12 cellular contexts compared by ENCODE assay signal in the genomic region with DNA sequence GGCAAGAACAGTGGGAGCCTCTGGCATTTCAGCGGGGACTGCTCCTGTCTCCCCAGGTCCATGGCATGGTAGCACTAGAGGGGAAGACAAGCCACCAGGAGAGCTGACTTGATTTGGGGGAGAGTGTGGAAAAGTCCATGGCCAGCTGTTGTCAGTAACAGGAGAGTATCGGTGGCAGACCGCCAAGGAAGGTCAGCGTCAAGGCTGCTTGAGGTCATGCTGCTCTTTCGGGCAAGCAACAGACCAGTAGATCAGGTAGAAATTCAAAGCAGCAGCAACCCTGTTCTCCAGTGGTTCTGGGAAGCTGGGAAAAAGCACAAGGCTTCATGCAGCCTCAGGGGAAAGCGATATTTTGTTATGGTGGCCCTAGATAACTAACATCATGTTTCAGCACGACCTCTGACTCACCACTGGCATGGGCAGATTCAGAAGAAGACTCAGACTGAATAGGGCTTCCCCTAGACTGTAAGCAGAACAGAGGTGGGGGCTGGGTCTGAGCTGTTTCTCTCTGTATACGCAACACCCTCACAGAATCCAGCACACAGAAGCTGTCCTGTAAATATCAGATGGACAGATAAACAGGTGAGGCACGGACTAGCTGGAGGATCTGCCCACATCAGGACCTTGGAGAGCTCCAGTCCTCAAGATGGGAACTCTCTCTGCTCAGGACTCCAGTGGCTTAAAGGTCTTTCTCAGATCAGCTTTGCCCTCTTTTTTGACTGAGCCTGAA. TPM values are rescaled to one million over a fixed set of nuclear protein-coding genes. Genes with fewer than 3 reads are reported as not detected.
DNase-seq lines count a peak whose midpoint lies in the region; ATAC-seq, FAIRE-seq and TF ChIP-seq lines count a peak whose summit lies in the region.
"Had no signal": no experiment of that assay in that cellular context is flagged by ENCODE, and none has a peak within 500 bp of the region (broad histone marks: within the 10 kb centered on the region; RNA-seq: fewer than 3 reads in every experiment).

No MANE protein-coding gene starts in this region.

- intact Hi-C loops in HepG2 (cut with micrococcal nuclease; ENCODE audit: unreplicated experiment) (no loop called here), right lobe of liver (cut with DNase I) (no loop called here), esophagus muscularis mucosa (cut with DNase I) (no loop called here)

- H3K36me3 ChIP-seq in HepG2 (replicated peaks in 1 of 2; ENCODE audit: control insufficient read depth in 1 of 2, insufficient read depth in 2 of 2, low read length in 2 of 2) (no peaks in the 10 kb centered on the region), right lobe of liver (no peaks in the 10 kb centered on the region), esophagus muscularis mucosa (no peaks in the 10 kb centered on the region)

- TF ChIP-seq RAD21 in HepG2 (CRISPR knock-in tag; IDR thresholded peaks at IDR 0.05) = no peak

- DNase-seq in HepG2 (ENCODE audit: low spot score) (no peak), right lobe of liver (no peak), esophagus muscularis mucosa (ENCODE audit: extremely low spot score) (peak; percentile 60), T-helper 1 cell (no peak), inferior parietal cortex (ENCODE audit: extremely low spot score) (no peak), dedifferentiated amniotic fluid mesenchymal stem cell (ENCODE audit: extremely low spot score) (no peak), mesenteric fat pad (ENCODE audit: low spot score) (no peak)
- DNase-seq: CD4-positive, alpha-beta T cell; NCI-H82 had no signal

- CTCF ChIA-PET in HepG2 (lab: Yijun Ruan, JAX; ENCODE audit: low intra/inter-chr PET ratio, low total read pairs) = no interaction called here

- no peak overlapping the region for H3K4me3 ChIP-seq in HepG2 (replicated peaks in 1 of 3; ENCODE audit: insufficient read depth in 1 of 3, low read depth in 2 of 3, low read length in 3 of 3)
- H3K4me3 ChIP-seq in right lobe of liver = no peak overlapping the region
- no peak overlapping the region for H3K4me3 ChIP-seq in esophagus muscularis mucosa

- 22% methylated on average over 9 of the region's 9 CpGs for WGBS in HepG2 (ENCODE audit: low lambda C conversion rate)
- WGBS in right lobe of liver (ENCODE audit: insufficient coverage, low coverage, low lambda C conversion rate, missing lambda C conversion rate) = 88% methylated on average over 1 of the region's 9 CpGs
- WGBS in esophagus muscularis mucosa = 77% methylated on average over 9 of the region's 9 CpGs

- TF ChIP-seq POLR2A in HepG2 (IDR thresholded peaks at IDR 0.05; ENCODE audit: insufficient read depth in 1 of 2, low read depth in 2 of 2, low read length in 2 of 2) (no peak), right lobe of liver (IDR thresholded peaks at IDR 0.05) (no peak), esophagus muscularis mucosa (IDR thresholded peaks at IDR 0.05; ENCODE audit: low read depth) (no peak)

- TF ChIP-seq CTCF in HepG2 (CRISPR knock-in tag; IDR thresholded peaks at IDR 0.05) = no peak
- TF ChIP-seq CTCF in right lobe of liver (IDR thresholded peaks at IDR 0.05) = no peak
- no peak for TF ChIP-seq CTCF in esophagus muscularis mucosa (IDR thresholded peaks at IDR 0.05)

- ATAC-seq in HepG2 (peak; percentile 34; the same call in 1 of the 3 replicates), right lobe of liver (no peak)
- ATAC-seq: naive thymus-derived CD4-positive, alpha-beta T cell had no signal

- H3K27ac ChIP-seq in HepG2 (ENCODE audit: extremely low read length, insufficient read depth, low read length) (no peak overlapping the region), right lobe of liver (no peak overlapping the region), esophagus muscularis mucosa (replicated peaks in 1 of 4) (no peak overlapping the region)

- no peak overlapping the region for H3K9ac ChIP-seq in HepG2 (ENCODE audit: insufficient read depth, low read depth, low read length)

- no peaks in the 10 kb centered on the region for H3K9me3 ChIP-seq in HepG2 (ENCODE audit: low read length)
- no peaks in the 10 kb centered on the region for H3K9me3 ChIP-seq in right lobe of liver
- no peaks in the 10 kb centered on the region for H3K9me3 ChIP-seq in esophagus muscularis mucosa

- no peak for FAIRE-seq in HepG2 (lab: Jason Lieb, UNC)

- no peak overlapping the region for H2AFZ ChIP-seq in HepG2 (ENCODE audit: low read length)

- POLR2A ChIA-PET in HepG2 (lab: Yijun Ruan, JAX) = no interaction called here

- H3K4me1 ChIP-seq in HepG2 (ENCODE audit: insufficient read depth, low read length) (no peaks in the 10 kb centered on the region), right lobe of liver (no peaks in the 10 kb centered on the region), esophagus muscularis mucosa (peaks cover 12 to 19% (median 17%) of the 10 kb centered on the region in 4 donors)

- no peaks in the 10 kb centered on the region for H4K20me1 ChIP-seq in HepG2 (ENCODE audit: insufficient read depth, low read length)

- H3K4me2 ChIP-seq in HepG2 (ENCODE audit: low read depth, low read length) = no peak overlapping the region

- TF ChIP-seq EP300 in HepG2 (IDR thresholded peaks at IDR 0.05; ENCODE audit: low read depth in 2 of 2, low read length in 2 of 2) (no peak), HepG2 (CRISPR knock-in tag; IDR thresholded peaks at IDR 0.05; ENCODE audit: borderline replicate concordance) (no peak), esophagus muscularis mucosa (IDR thresholded peaks at IDR 0.05) (no peak)

- BruUV-seq in HepG2 (replicated peaks; lab: Mats Ljungman, UMichigan) = no TSS peak

- no peaks in the 10 kb centered on the region for H3K79me2 ChIP-seq in HepG2 (ENCODE audit: insufficient read depth, low read length)

- H3K27me3 ChIP-seq in HepG2 (ENCODE audit: control insufficient read depth in 1 of 2, insufficient read depth in 2 of 2, low read length in 2 of 2) (peaks cover 1 to 15% of the 10 kb centered on the region in 2 experiments; a peak in 3 of 5 replicates), right lobe of liver (peaks cover 0 to 5% of the 10 kb centered on the region in 2 donors), esophagus muscularis mucosa (peaks cover 4 to 58% (median 20%) of the 10 kb centered on the region in 4 donors)

- in situ Hi-C loops in HepG2 (cut with HindIII; ENCODE audit: extremely low pct_ligation_motif_present, low pct_unique_long_range_greater_than_20kb) = no loop called here

TF ChIP-seq in PFSK-1, 5 proteins besides CTCF, POLR2A, EP300 and RAD21:
- no peak for TF ChIP-seq TAF1 (IDR thresholded peaks at IDR 0.05; ENCODE audit: borderline replicate concordance, insufficient read depth, low read length)
- TF ChIP-seq, protein P1, sequence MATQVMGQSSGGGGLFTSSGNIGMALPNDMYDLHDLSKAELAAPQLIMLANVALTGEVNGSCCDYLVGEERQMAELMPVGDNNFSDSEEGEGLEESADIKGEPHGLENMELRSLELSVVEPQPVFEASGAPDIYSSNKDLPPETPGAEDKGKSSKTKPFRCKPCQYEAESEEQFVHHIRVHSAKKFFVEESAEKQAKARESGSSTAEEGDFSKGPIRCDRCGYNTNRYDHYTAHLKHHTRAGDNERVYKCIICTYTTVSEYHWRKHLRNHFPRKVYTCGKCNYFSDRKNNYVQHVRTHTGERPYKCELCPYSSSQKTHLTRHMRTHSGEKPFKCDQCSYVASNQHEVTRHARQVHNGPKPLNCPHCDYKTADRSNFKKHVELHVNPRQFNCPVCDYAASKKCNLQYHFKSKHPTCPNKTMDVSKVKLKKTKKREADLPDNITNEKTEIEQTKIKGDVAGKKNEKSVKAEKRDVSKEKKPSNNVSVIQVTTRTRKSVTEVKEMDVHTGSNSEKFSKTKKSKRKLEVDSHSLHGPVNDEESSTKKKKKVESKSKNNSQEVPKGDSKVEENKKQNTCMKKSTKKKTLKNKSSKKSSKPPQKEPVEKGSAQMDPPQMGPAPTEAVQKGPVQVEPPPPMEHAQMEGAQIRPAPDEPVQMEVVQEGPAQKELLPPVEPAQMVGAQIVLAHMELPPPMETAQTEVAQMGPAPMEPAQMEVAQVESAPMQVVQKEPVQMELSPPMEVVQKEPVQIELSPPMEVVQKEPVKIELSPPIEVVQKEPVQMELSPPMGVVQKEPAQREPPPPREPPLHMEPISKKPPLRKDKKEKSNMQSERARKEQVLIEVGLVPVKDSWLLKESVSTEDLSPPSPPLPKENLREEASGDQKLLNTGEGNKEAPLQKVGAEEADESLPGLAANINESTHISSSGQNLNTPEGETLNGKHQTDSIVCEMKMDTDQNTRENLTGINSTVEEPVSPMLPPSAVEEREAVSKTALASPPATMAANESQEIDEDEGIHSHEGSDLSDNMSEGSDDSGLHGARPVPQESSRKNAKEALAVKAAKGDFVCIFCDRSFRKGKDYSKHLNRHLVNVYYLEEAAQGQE (IDR thresholded peaks at IDR 0.05; ENCODE audit: insufficient read depth in 1 of 2, low read depth in 2 of 2, low read length in 2 of 2) = peak; percentile 94 to 97

RNA-seq across cellular contexts. Expression of gene PLEKHG4B, which starts 35.2 kb away (rescaled TPM):
- 0.09 TPM in 1 of 2 replicates, not detected in the other for total RNA-seq in HepG2 (2016; rRNA removed; fragmentation: Illumina TruSeq; extraction: Trizol)
- not detected in 2 replicates for total RNA-seq in HepG2 (2016; cell fraction: cytosol; rRNA removed; fragmentation: Illumina TruSeq; extraction: Trizol; ENCODE audit: low read depth)
- total RNA-seq in HepG2 (2016; cell fraction: insoluble cytoplasmic fraction; rRNA removed; fragmentation: Illumina TruSeq; extraction: Trizol) = not detected in 2 replicates
- total RNA-seq in HepG2 (2016; cell fraction: membrane; rRNA removed; fragmentation: Illumina TruSeq; extraction: Trizol) = not detected in 2 replicates
- total RNA-seq in HepG2 (2016; cell fraction: nucleus; rRNA removed; fragmentation: Illumina TruSeq; extraction: Trizol) = not detected in 2 replicates
- polyA plus RNA-seq in HepG2 (2011; rRNA removed) = 0.04 TPM in 1 of 2 replicates, not detected in the other
- 0.04 TPM in 1 of 2 replicates, not detected in the other for polyA plus RNA-seq in HepG2 (2011; cell fraction: cytosol; rRNA removed)
- 0.16 TPM in 1 of 2 replicates, not detected in the other for polyA plus RNA-seq in HepG2 (2011; cell fraction: nucleus; rRNA removed)
- 0.05 TPM in 1 of 2 replicates, not detected in the other for polyA plus RNA-seq in HepG2 (2012)
- polyA plus RNA-seq in HepG2 (2016; cell fraction: cytosol; fragmentation: Illumina TruSeq; extraction: Trizol; ENCODE audit: low read depth) = not detected in 2 replicates
- polyA plus RNA-seq in HepG2 (2016; cell fraction: insoluble cytoplasmic fraction; fragmentation: Illumina TruSeq; extraction: Trizol; ENCODE audit: low read depth) = not detected in 2 replicates
- polyA plus RNA-seq in HepG2 (2016; cell fraction: membrane; fragmentation: Illumina TruSeq; extraction: Trizol; ENCODE audit: low read depth) = not detected in 2 replicates
- polyA plus RNA-seq in HepG2 (2016; cell fraction: nucleus; fragmentation: Illumina TruSeq; extraction: Trizol; ENCODE audit: insufficient read depth, low read depth) = not detected in 2 replicates
- polyA minus RNA-seq in HepG2 (2011; rRNA and poly(A)+ RNA removed; ENCODE audit: low replicate concordance) = not detected in 2 replicates
- polyA minus RNA-seq in HepG2 (2011; cell fraction: cytosol; rRNA and poly(A)+ RNA removed) = not detected in 2 replicates
- polyA minus RNA-seq in HepG2 (2011; cell fraction: nucleus; rRNA and poly(A)+ RNA removed) = 0.13 TPM in 1 of 2 replicates, not detected in the other
- under 1 TPM in 2 of 6 experiments, not detected in 4; 0.13 to 0.18 TPM for total RNA-seq in right lobe of liver
- 0.13 TPM for polyA plus RNA-seq in PFSK-1 (2012; ENCODE audit: insufficient read length, low read depth)
- under 1 TPM in 2 of 4 donors, not detected in 2; under 0.01 to 0.46 TPM for total RNA-seq in esophagus muscularis mucosa
- total RNA-seq in mesenteric fat pad = not detected
- total RNA-seq: activated T-cell treated with anti-CD3 and anti-CD28 coated beads, Interleukin-2, amount 50 U/mL, for 72 hours had no signal
- polyA plus RNA-seq: naive thymus-derived CD4-positive, alpha-beta T cell had no signal
